In genomic region chr1:226362891-226363447, GRCh38 we compare ENCODE assay signal across 22 cellular contexts. TPM values are rescaled to one million over a fixed set of nuclear protein-coding genes. Genes with fewer than 3 reads are reported as not detected.
DNase-seq lines count a peak whose midpoint lies in the region; ATAC-seq and TF ChIP-seq lines count a peak whose summit lies in the region.
"Had no signal": no experiment of that assay in that cellular context is flagged by ENCODE, and none has a peak within 500 bp of the region (broad histone marks: within the 10 kb centered on the region; RNA-seq: fewer than 3 reads in every experiment).

No MANE protein-coding gene starts in this region.

- 82 to 90% (median 88%) methylated on average over 9 of the region's 9 CpGs for WGBS in psoas muscle, 3 donors

- CTCF ChIA-PET in HEK293 (lab: Yijun Ruan, JAX), result interaction anchor here (0.6 to 1.4 kb wide), 4 partner anchors 32 to 237 kb away, joined by 3 to 6 read pairs (median 4); no protein-coding TSS in a partner anchor

- H3K4me3 ChIP-seq in HEK293 (ENCODE audit: low read depth, low read length) (no peak overlapping the region), psoas muscle (no peak overlapping the region)
- H3K4me3 ChIP-seq: BLaER1 treated with 17β-estradiol and CSF1 and Interleukin-3, amounts not matched to agents 10 nM and 100 nM; Peyer's patch; SJSA1 had no signal

- H3K27ac ChIP-seq in HEK293 (ENCODE audit: extremely low read depth, low read depth, low read length) (no peak overlapping the region), psoas muscle (peak overlapping the region; percentile 84)
- H3K27ac ChIP-seq: Peyer's patch, SJSA1 had no signal

- no peak for DNase-seq in activated T-cell treated with anti-CD3 and anti-CD28 coated beads, Interleukin-2, amount 50 U/mL, for 72 hours
- no peak for DNase-seq in activated T-cell treated with anti-CD3 and anti-CD28 coated beads, Interleukin-2, amount 50 U/mL, for 24 hours
- DNase-seq in chondrocyte (ENCODE audit: low spot score), result peak; percentile 7
- DNase-seq in psoas muscle, result no peak
- DNase-seq in KG1 (lab: John Stamatoyannopoulos, UW), result no peak
- DNase-seq: 8988T; Calu3; CD4-positive, alpha-beta memory T cell; DMS153; IMR-90; Kasumi-1; NCI-H1694; NCI-H2081 treated with DMSO at 0.1 percent for 48 hours; NCI-H2171 treated with DMSO at 0.1 percent for 48 hours; NCI-H524 treated with DMSO at 0.1 percent for 48 hours; NCI-H82; Peyer's patch had no signal

- H3K9me3 ChIP-seq in HEK293 (ENCODE audit: control insufficient read depth, insufficient read depth, low read depth, low read length), result no peaks in the 10 kb centered on the region
- no peaks in the 10 kb centered on the region for H3K9me3 ChIP-seq in psoas muscle
- H3K9me3 ChIP-seq: BLaER1 treated with 17β-estradiol and CSF1 and Interleukin-3, amounts not matched to agents 10 nM and 100 nM; Peyer's patch; SJSA1 had no signal

- no peaks in the 10 kb centered on the region for H3K4me1 ChIP-seq in HEK293 (ENCODE audit: control insufficient read depth, insufficient read depth, low read length)
- H3K4me1 ChIP-seq in psoas muscle, result peaks cover 15% of the 10 kb centered on the region
- H3K4me1 ChIP-seq: Peyer's patch had no signal

- peaks cover 4 to 27% of the 10 kb centered on the region in 2 donors for H3K36me3 Mint-ChIP-seq in activated T-cell treated with anti-CD3 and anti-CD28 coated beads, Interleukin-2, amount 50 U/mL, for 72 hours (ENCODE audit: insufficient read depth in 2 of 2)
- H3K36me3 Mint-ChIP-seq in activated T-cell treated with anti-CD3 and anti-CD28 coated beads, Interleukin-2, amount 50 U/mL, for 24 hours (ENCODE audit: low read depth), result peaks cover 99% of the 10 kb centered on the region
- peaks cover 33% of the 10 kb centered on the region for H3K36me3 Mint-ChIP-seq in chondrocyte (ENCODE audit: low read depth)

- no peak overlapping the region for H3K4me3 Mint-ChIP-seq in activated T-cell treated with anti-CD3 and anti-CD28 coated beads, Interleukin-2, amount 50 U/mL, for 72 hours
- H3K4me3 Mint-ChIP-seq in activated T-cell treated with anti-CD3 and anti-CD28 coated beads, Interleukin-2, amount 50 U/mL, for 24 hours, result no peak overlapping the region
- H3K4me3 Mint-ChIP-seq in chondrocyte (ENCODE audit: unreplicated experiment), result no peak overlapping the region
- H3K4me3 Mint-ChIP-seq: CD4-positive, alpha-beta memory T cell had no signal

- no peak for TF ChIP-seq CTCF in HEK293 (tag by site-specific recombination; IDR thresholded peaks at IDR 0.05)
- TF ChIP-seq CTCF in chondrocyte (IDR thresholded peaks at IDR 0.05), result no peak
- TF ChIP-seq CTCF in psoas muscle (IDR thresholded peaks at IDR 0.05), result no peak

- H3K4me1 Mint-ChIP-seq in activated T-cell treated with anti-CD3 and anti-CD28 coated beads, Interleukin-2, amount 50 U/mL, for 72 hours (ENCODE audit: low read depth), result no peaks in the 10 kb centered on the region
- no peaks in the 10 kb centered on the region for H3K4me1 Mint-ChIP-seq in activated T-cell treated with anti-CD3 and anti-CD28 coated beads, Interleukin-2, amount 50 U/mL, for 24 hours (ENCODE audit: low read depth)
- H3K4me1 Mint-ChIP-seq in chondrocyte (ENCODE audit: low read depth), result no peaks in the 10 kb centered on the region
- H3K4me1 Mint-ChIP-seq: CD4-positive, alpha-beta memory T cell had no signal

- ATAC-seq in activated T-cell treated with anti-CD3 and anti-CD28 coated beads, Interleukin-2, amount 50 U/mL, for 72 hours (replicated peaks in 1 of 2), result no peak
- no peak for ATAC-seq in psoas muscle
- no peak for ATAC-seq in GM18868 (IDR thresholded peaks at IDR 0.05; ENCODE audit: unreplicated experiment)
- ATAC-seq: HCT116 had no signal

- H3K27me3 Mint-ChIP-seq in activated T-cell treated with anti-CD3 and anti-CD28 coated beads, Interleukin-2, amount 50 U/mL, for 72 hours (ENCODE audit: low read depth), result no peaks in the 10 kb centered on the region
- H3K27me3 Mint-ChIP-seq in activated T-cell treated with anti-CD3 and anti-CD28 coated beads, Interleukin-2, amount 50 U/mL, for 24 hours, result no peaks in the 10 kb centered on the region
- H3K27me3 Mint-ChIP-seq in chondrocyte (ENCODE audit: low read depth), result no peaks in the 10 kb centered on the region
- H3K27me3 Mint-ChIP-seq: CD4-positive, alpha-beta memory T cell had no signal

- H3K36me3 ChIP-seq in HEK293 (ENCODE audit: control insufficient read depth in 2 of 2, insufficient read depth in 1 of 2, low read length in 2 of 2) (peaks cover 71 to 100% of the 10 kb centered on the region in 2 experiments), psoas muscle (ENCODE audit: insufficient read depth in 1 of 2, low read depth in 1 of 2) (peaks cover 17 to 96% of the 10 kb centered on the region in 2 donors)

- peak overlapping the region; percentile 7 for H3K27ac Mint-ChIP-seq in activated T-cell treated with anti-CD3 and anti-CD28 coated beads, Interleukin-2, amount 50 U/mL, for 72 hours
- H3K27ac Mint-ChIP-seq in activated T-cell treated with anti-CD3 and anti-CD28 coated beads, Interleukin-2, amount 50 U/mL, for 24 hours, result no peak overlapping the region
- no peak overlapping the region for H3K27ac Mint-ChIP-seq in chondrocyte (ENCODE audit: unreplicated experiment)

- intact Hi-C loops in psoas muscle (cut with DNase I), result no loop called here

- H3K9me3 Mint-ChIP-seq in activated T-cell treated with anti-CD3 and anti-CD28 coated beads, Interleukin-2, amount 50 U/mL, for 72 hours, result no peaks in the 10 kb centered on the region
- H3K9me3 Mint-ChIP-seq in activated T-cell treated with anti-CD3 and anti-CD28 coated beads, Interleukin-2, amount 50 U/mL, for 24 hours, result no peaks in the 10 kb centered on the region
- no peaks in the 10 kb centered on the region for H3K9me3 Mint-ChIP-seq in chondrocyte (ENCODE audit: low read depth)
- H3K9me3 Mint-ChIP-seq: CD4-positive, alpha-beta memory T cell had no signal

- H3K27me3 ChIP-seq in psoas muscle (ENCODE audit: insufficient read depth in 3 of 3, low read length in 2 of 3), result no peaks in the 10 kb centered on the region
- H3K27me3 ChIP-seq: BLaER1 treated with 17β-estradiol and CSF1 and Interleukin-3, amounts not matched to agents 10 nM and 100 nM; Peyer's patch; SJSA1 had no signal

- POLR2A ChIA-PET in HEK293 (lab: Yijun Ruan, JAX), result interaction anchor here (0.6 kb wide), 1 partner anchor 9 kb away, joined by 3 read pairs; no protein-coding TSS in a partner anchor

TF ChIP-seq in HEK293, 187 proteins besides CTCF, POLR2A, EP300 and RAD21:
- TF ChIP-seq ZFP3 (tag by site-specific recombination; IDR thresholded peaks at IDR 0.05; ENCODE audit: low read depth), result no peak
- peak; percentile 42; the same call in 1 of the 2 replicates for TF ChIP-seq REST (tag by site-specific recombination; IDR thresholded peaks at IDR 0.05)

RNA-seq across cellular contexts. Expression of gene PARP1, which starts 44.9 kb away (rescaled TPM):
- 100 to 1,000 TPM; 161 to 184 TPM for total RNA-seq in activated T-cell treated with anti-CD3 and anti-CD28 coated beads, Interleukin-2, amount 50 U/mL, for 72 hours
- total RNA-seq in chondrocyte (43.9 to 77.5 TPM (median 48.6 TPM) in 3 replicates), psoas muscle (10 to 100 TPM; 53.2 to 85.8 (median 60.2) TPM)
- polyA plus RNA-seq in psoas muscle, result 10 to 100 TPM; 23.8 to 72.9 (median 26.0) TPM

RNA-seq across cellular contexts. Expression of gene LIN9, which starts 54.0 kb away (rescaled TPM):
- 10 to 100 TPM; 11.3 to 13.2 TPM for total RNA-seq in activated T-cell treated with anti-CD3 and anti-CD28 coated beads, Interleukin-2, amount 50 U/mL, for 72 hours
- total RNA-seq in chondrocyte (2.1 to 3.0 TPM (median 2.2 TPM) in 3 replicates), psoas muscle (1 to 10 TPM; 1.1 to 1.8 (median 1.5) TPM)
- 1 to 10 TPM; 1.5 to 2.6 (median 2.2) TPM for polyA plus RNA-seq in psoas muscle
